In the genomic region with DNA sequence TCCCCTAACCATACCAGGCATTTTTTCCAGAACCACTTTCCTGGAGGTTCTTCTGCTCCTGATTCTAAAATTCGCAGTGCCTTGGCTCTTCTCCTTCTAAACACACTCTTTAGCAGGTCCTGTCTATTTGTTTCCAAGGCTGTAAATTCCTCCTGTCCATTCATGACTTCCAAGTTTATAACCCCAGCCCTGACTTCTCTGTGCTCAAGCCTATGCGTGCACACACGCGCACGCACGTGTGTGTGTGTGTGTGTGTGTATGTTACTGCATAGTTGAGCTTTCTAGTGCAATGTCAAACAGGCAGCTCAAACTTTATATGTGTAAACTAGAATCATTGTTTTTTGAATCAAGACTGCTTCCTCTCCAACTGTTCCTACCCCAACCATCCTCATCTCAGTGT, we compare ENCODE assay signal across 23 cellular contexts.
"Had no signal": no experiment of that assay in that cellular context is flagged by ENCODE, and none has a peak within 500 bp of the region (broad histone marks: within the 10 kb centered on the region; RNA-seq: fewer than 3 reads in every experiment).

No MANE protein-coding gene starts in this region.

- FAIRE-seq: small intestine had no signal

- H3K36me3 ChIP-seq: neural progenitor cell, ovary, right lobe of liver, sigmoid colon, stomach, thoracic aorta, thyroid gland, tibial nerve, upper lobe of right lung, uterus had no signal

- H3K4me1 ChIP-seq: neural progenitor cell, parathyroid adenoma, psoas muscle, right lobe of liver, sigmoid colon, stomach, thyroid gland, tibial nerve, upper lobe of right lung, uterus had no signal

- H3K4me2 ChIP-seq: neural progenitor cell had no signal

- ATAC-seq: natural killer cell; psoas muscle; right cardiac atrium; right lobe of liver; stimulated activated effector memory CD8-positive, alpha-beta T cell treated with anti-CD3 and anti-CD28 coated beads, Interleukin-12 subunit alpha, Interleukin-12 subunit beta, amount 100 ng/mL, for 72 hours; stimulated activated naive B cell treated with anti-CD40 and anti-IgM and Interleukin-4, amounts not matched to agents 10 μg/mL and 1 μg/mL and 100 μg/mL, for 72 hours; upper lobe of right lung had no signal

- H3K27ac ChIP-seq: neural progenitor cell, ovary, parathyroid adenoma, psoas muscle, right lobe of liver, sigmoid colon, stomach, thoracic aorta, thyroid gland, tibial nerve, upper lobe of right lung, uterus had no signal

- H3K4me3 ChIP-seq: neural progenitor cell, ovary, psoas muscle, right lobe of liver, sigmoid colon, stomach, thoracic aorta, thyroid gland, tibial nerve, upper lobe of right lung, uterus had no signal

- DNase-seq: natural killer cell; occipital lobe; ovary; psoas muscle; right cardiac atrium; right lobe of liver; sigmoid colon; stimulated activated CD4-positive, alpha-beta T cell treated with anti-CD3 and anti-CD28 coated beads, Interleukin-15, amount 100 ng/mL, for 24 hours; stimulated activated CD4-positive, alpha-beta T cell treated with anti-CD3 and anti-CD28 coated beads, Interleukin-2, amount 100 ng/mL, for 24 hours; stimulated activated CD4-positive, alpha-beta T cell treated with anti-CD3 and anti-CD28 coated beads, Interleukin-2, amount 100 ng/mL, for 48 hours; stimulated activated CD4-positive, alpha-beta T cell treated with anti-CD3 and anti-CD28 coated beads, Interleukin-4, amount 100 ng/mL, for 24 hours; stimulated activated naive B cell treated with anti-CD40 and anti-IgM and Interleukin-4, amounts not matched to agents 10 μg/mL and 1 μg/mL and 100 μg/mL, for 72 hours; stimulated activated naive CD4-positive, alpha-beta T cell treated with Interleukin-2 at 50 U/mL for 16 hours; stomach; thyroid gland; upper lobe of right lung; uterus had no signal

- H3K9ac ChIP-seq: neural progenitor cell, parathyroid adenoma had no signal

- H2AFZ ChIP-seq: neural progenitor cell, parathyroid adenoma had no signal

- H3K27me3 ChIP-seq: neural progenitor cell, ovary, right lobe of liver, sigmoid colon, stomach, thyroid gland, tibial nerve, upper lobe of right lung, uterus had no signal

- H3K9me3 ChIP-seq: ovary, psoas muscle, right lobe of liver, sigmoid colon, thoracic aorta, thyroid gland, tibial nerve, upper lobe of right lung, uterus had no signal

- H3K79me2 ChIP-seq: parathyroid adenoma had no signal
